17 cellular contexts compared by ENCODE assay signal in genomic region chr11:123382555-123383074, GRCh38. TPM values are rescaled to one million over a fixed set of nuclear protein-coding genes. Genes with fewer than 3 reads are reported as not detected.
DNase-seq lines count a peak whose midpoint lies in the region; ATAC-seq, FAIRE-seq and TF ChIP-seq lines count a peak whose summit lies in the region.
"Had no signal": no experiment of that assay in that cellular context is flagged by ENCODE, and none has a peak within 500 bp of the region (broad histone marks: within the 10 kb centered on the region; RNA-seq: fewer than 3 reads in every experiment).

No MANE protein-coding gene starts in this region.

- H3K27me3 ChIP-seq in smooth muscle cell (ENCODE audit: low read depth), result no peaks in the 10 kb centered on the region
- H3K27me3 ChIP-seq: right atrium auricular region had no signal

- peak; percentile 91 for FAIRE-seq in GM12891 (lab: Jason Lieb, UNC)

- H3K9me3 ChIP-seq in smooth muscle cell (replicated peaks; ENCODE audit: low read depth), result no peaks in the 10 kb centered on the region
- H3K9me3 ChIP-seq: right atrium auricular region, SK-N-SH had no signal

- H3K4me2 ChIP-seq in smooth muscle cell, result no peak overlapping the region
- H3K4me2 ChIP-seq: SK-N-SH had no signal

- no peak for TF ChIP-seq CTCF in smooth muscle cell (IDR thresholded peaks at IDR 0.05; ENCODE audit: borderline replicate concordance, insufficient read depth, poor library complexity, severe bottlenecking)

- no peaks in the 10 kb centered on the region for H3F3A ChIP-seq in smooth muscle cell (ENCODE audit: low read depth)

- no peaks in the 10 kb centered on the region for H4K20me1 ChIP-seq in smooth muscle cell (ENCODE audit: low read depth)

- DNase-seq in GM12891 (ENCODE audit: insufficient read length, low spot score) (no peak), Kasumi-1 (lab: John Stamatoyannopoulos, UW) (no peak), amygdala (lab: John Stamatoyannopoulos, UW) (no peak), smooth muscle cell (lab: John Stamatoyannopoulos, UW; ENCODE audit: unreplicated experiment) (no peak)
- DNase-seq in activated CD8-positive, alpha-beta memory T cell treated with anti-CD3 and anti-CD28 coated beads, Interleukin-2, amount 50 U/mL, for 48 hours, result peak; percentile 62
- DNase-seq: brain microvascular endothelial cell, IMR-90, NCI-H1105, NCI-H2227 treated with DMSO at 0.1 percent for 48 hours, SK-N-SH had no signal

- WGBS in smooth muscle cell (ENCODE audit: low lambda C conversion rate), result 90% methylated on average over 3 of the region's 3 CpGs

- no peak; the same call in 1 of the 2 replicates for TF ChIP-seq POLR2A in GM12891 (IDR thresholded peaks at IDR 0.05; ENCODE audit: low read depth, low read length)

- no peak overlapping the region for H2AFZ ChIP-seq in smooth muscle cell (ENCODE audit: low read depth)

- no peaks in the 10 kb centered on the region for H3K36me3 ChIP-seq in smooth muscle cell (ENCODE audit: low read depth)
- H3K36me3 ChIP-seq: brain microvascular endothelial cell, right atrium auricular region had no signal

- no peaks in the 10 kb centered on the region for H3K79me2 ChIP-seq in smooth muscle cell (ENCODE audit: low read depth)

- no peak overlapping the region for H3K27ac ChIP-seq in smooth muscle cell (ENCODE audit: low read depth)
- H3K27ac ChIP-seq: brain microvascular endothelial cell, right atrium auricular region, VCaP had no signal

- no peak overlapping the region for H3K4me3 ChIP-seq in smooth muscle cell
- H3K4me3 ChIP-seq: lung, right atrium auricular region had no signal

- no peaks in the 10 kb centered on the region for H3K4me1 ChIP-seq in smooth muscle cell (ENCODE audit: low read depth)
- H3K4me1 ChIP-seq: right atrium auricular region had no signal

- ATAC-seq in GM19372 (IDR thresholded peaks at IDR 0.05; ENCODE audit: low read depth, unreplicated experiment) (peak; percentile 23), HG03025 (IDR thresholded peaks at IDR 0.05; ENCODE audit: low FRiP score, unreplicated experiment) (peak; percentile 2), HG02970 (IDR thresholded peaks at IDR 0.05; ENCODE audit: low FRiP score, unreplicated experiment) (no peak)
- ATAC-seq: HCT116 had no signal

- H3K9ac ChIP-seq in smooth muscle cell (ENCODE audit: low read depth), result no peak overlapping the region
- H3K9ac ChIP-seq: SK-N-SH had no signal

TF ChIP-seq in GM12891, 5 proteins besides CTCF, POLR2A, EP300 and RAD21:
- TF ChIP-seq TAF1 (IDR thresholded peaks at IDR 0.05; ENCODE audit: low read depth, low read length), result no peak
- 0 out of 2 replicates have a peak, but pooled peaks have one; percentile 9 for TF ChIP-seq POLR2AphosphoS5 (IDR thresholded peaks at IDR 0.05; ENCODE audit: low read depth, low read length)
- no peak for TF ChIP-seq PAX5 (IDR thresholded peaks at IDR 0.05; ENCODE audit: insufficient read depth, low read length, severe bottlenecking)
- peak; percentile 90 for TF ChIP-seq POU2F2 (IDR thresholded peaks at IDR 0.05; ENCODE audit: low read depth, low read length)
- TF ChIP-seq SPI1 (IDR thresholded peaks at IDR 0.05; ENCODE audit: low read depth, low read length), result no peak

RNA-seq across cellular contexts. Expression of gene GRAMD1B, which starts 47.5 kb away (rescaled TPM):
- 23.0 TPM for polyA plus RNA-seq in GM12891 (2012; ENCODE audit: low read depth, missing spikeins)
- 3.4 and 4.3 TPM in 2 replicates for total RNA-seq in smooth muscle cell
- 2.4 and 2.7 TPM in 2 replicates for polyA plus RNA-seq in smooth muscle cell
